In the genomic region with DNA sequence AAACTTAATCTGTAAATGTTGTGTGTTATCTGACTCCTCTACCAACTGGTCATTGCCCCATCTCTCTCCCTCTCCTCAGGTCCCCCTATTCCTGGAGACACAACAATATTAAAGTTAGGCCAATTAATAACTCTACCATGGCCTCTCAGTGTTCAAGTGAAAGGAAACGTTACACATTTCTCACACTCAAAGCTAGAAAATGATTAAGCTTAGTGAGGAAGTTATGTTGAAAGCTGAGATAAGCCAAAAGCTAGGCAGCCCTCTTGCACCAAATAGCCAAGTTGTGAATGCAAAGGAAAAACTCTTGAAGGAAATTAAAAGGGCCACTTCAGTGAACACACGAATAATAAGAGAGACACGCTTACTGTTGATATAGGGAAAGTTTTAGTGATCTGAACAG, we compare ENCODE assay signal across 28 cellular contexts.
"Had no signal": no experiment of that assay in that cellular context is flagged by ENCODE, and none has a peak within 500 bp of the region (broad histone marks: within the 10 kb centered on the region; RNA-seq: fewer than 3 reads in every experiment).

No MANE protein-coding gene starts in this region.

- H3K27me3 ChIP-seq: esophagus muscularis mucosa, sigmoid colon, testis, tibial artery had no signal

- H3K4me1 Mint-ChIP-seq: immature natural killer cell, nephron progenitor cell had no signal

- H3K4me3 Mint-ChIP-seq: immature natural killer cell; naive thymus-derived CD4-positive, alpha-beta T cell; nephron progenitor cell; stimulated activated memory B cell treated with anti-CD40 and anti-IgM and Interleukin-4, amounts not matched to agents 10 μg/mL and 1 μg/mL and 100 μg/mL, for 72 hours; type B pancreatic cell had no signal

- H3K4me1 ChIP-seq: prostate gland, testis had no signal

- H3K9me3 ChIP-seq: esophagus muscularis mucosa, prostate gland, sigmoid colon, testis, tibial artery had no signal

- H3K36me3 ChIP-seq: esophagus muscularis mucosa, prostate gland, tibial artery had no signal

- FAIRE-seq: colon, urothelium cell line had no signal

- DNase-seq: dermis blood vessel endothelial cell; effector memory CD4-positive, alpha-beta T cell; foreskin melanocyte; glutamatergic neuron; hypothalamus; immature natural killer cell; islet precursor cell; kidney glomerular epithelial cell; mammary epithelial cell; mesendoderm; midbrain; naive thymus-derived CD4-positive, alpha-beta T cell; nephron progenitor cell; nucleus accumbens; sigmoid colon; stimulated activated CD4-positive, alpha-beta T cell treated with anti-CD3 and anti-CD28 coated beads, Interleukin-2, amount 100 ng/mL, for 24 hours; stimulated activated CD4-positive, alpha-beta T cell treated with anti-CD3 and anti-CD28 coated beads, Interleukin-4, amount 100 ng/mL, for 24 hours; stimulated activated naive CD8-positive, alpha-beta T cell treated with anti-CD3 and anti-CD28 coated beads, Interleukin-15, Interleukin-2, amounts not matched to agents 100 U/mL and 50 U/mL, for 24 hours; substantia nigra; testis; tibial artery had no signal

- H3K27ac ChIP-seq: esophagus muscularis mucosa, prostate gland, sigmoid colon, testis, tibial artery had no signal

- ATAC-seq: naive thymus-derived CD4-positive, alpha-beta T cell; right cardiac atrium; stimulated activated memory B cell treated with anti-CD40 and anti-IgM and Interleukin-4, amounts not matched to agents 10 μg/mL and 1 μg/mL and 100 μg/mL, for 72 hours; stimulated activated naive CD8-positive, alpha-beta T cell treated with anti-CD3 and anti-CD28 coated beads, Interleukin-15, Interleukin-2, amounts not matched to agents 100 U/mL and 50 U/mL, for 24 hours had no signal

- H3K36me3 Mint-ChIP-seq: type B pancreatic cell had no signal

- H3K4me3 ChIP-seq: esophagus muscularis mucosa, prostate gland, sigmoid colon, testis, tibial artery had no signal

- H3K9me3 Mint-ChIP-seq: immature natural killer cell; naive thymus-derived CD4-positive, alpha-beta T cell; nephron progenitor cell; stimulated activated memory B cell treated with anti-CD40 and anti-IgM and Interleukin-4, amounts not matched to agents 10 μg/mL and 1 μg/mL and 100 μg/mL, for 72 hours; type B pancreatic cell had no signal

- H3K27ac Mint-ChIP-seq: immature natural killer cell; naive thymus-derived CD4-positive, alpha-beta T cell; nephron progenitor cell; stimulated activated memory B cell treated with anti-CD40 and anti-IgM and Interleukin-4, amounts not matched to agents 10 μg/mL and 1 μg/mL and 100 μg/mL, for 72 hours; type B pancreatic cell had no signal
